8 cellular contexts compared by ENCODE assay signal in genomic region chr3:39407259-39407629, GRCh38. TPM values are rescaled to one million over a fixed set of nuclear protein-coding genes. Genes with fewer than 3 reads are reported as not detected.
DNase-seq lines count a peak whose midpoint lies in the region; ATAC-seq and TF ChIP-seq lines count a peak whose summit lies in the region.

No MANE protein-coding gene starts in this region.

- peaks cover 20% of the 10 kb centered on the region for H3K36me3 ChIP-seq in KMS-11 (ENCODE audit: insufficient read depth)
- peaks cover 36% of the 10 kb centered on the region for H3K36me3 ChIP-seq in muscle layer of colon (ENCODE audit: insufficient read depth, low read length)

- H3K27ac ChIP-seq in KMS-11 (peak overlapping the region; percentile 87), muscle layer of colon (ENCODE audit: low read depth, low read length) (peak overlapping the region; percentile 94)

- CTCF ChIA-PET in AG04449 (lab: Yijun Ruan, JAX): interaction anchor here (1.0 to 4.9 kb wide), 5 partner anchors 9 to 281 kb away, joined by 3 to 33 read pairs (median 6); no protein-coding TSS in a partner anchor

- POLR2A ChIA-PET in AG04449 (lab: Yijun Ruan, JAX): interaction anchor here (0.5 to 1.7 kb wide), 8 partner anchors 8 to 39 kb away, joined by 3 to 14 read pairs (median 4); no protein-coding TSS in a partner anchor

- peaks cover 31% of the 10 kb centered on the region for H3K36me3 Mint-ChIP-seq in chondrocyte (ENCODE audit: low read depth)

- peak overlapping the region; percentile 58 for H3K4me2 ChIP-seq in KMS-11

- no peaks in the 10 kb centered on the region for H3K9me3 ChIP-seq in muscle layer of colon (ENCODE audit: low read length)

- H3K4me1 Mint-ChIP-seq in chondrocyte (ENCODE audit: low read depth): peaks cover 28% of the 10 kb centered on the region

- H3K9me3 Mint-ChIP-seq in chondrocyte (ENCODE audit: low read depth): no peaks in the 10 kb centered on the region

- H3K9ac ChIP-seq in KMS-11: peak overlapping the region; percentile 98
- peak overlapping the region; percentile 63 for H3K9ac ChIP-seq in muscle layer of colon (ENCODE audit: low read length)

- peak overlapping the region; percentile 98 for H3K27ac Mint-ChIP-seq in chondrocyte (ENCODE audit: unreplicated experiment)

- no peak for ATAC-seq in HG03025 (IDR thresholded peaks at IDR 0.05; ENCODE audit: low FRiP score, unreplicated experiment)

- TF ChIP-seq CTCF in AG04449 (IDR thresholded peaks at IDR 0.05; ENCODE audit: insufficient read depth, low read length, missing control alignments) (no peak), KMS-11 (conservative IDR thresholded peaks at IDR 0.05; ENCODE audit: low read depth, low read length) (no peak), chondrocyte (IDR thresholded peaks at IDR 0.05) (no peak)

- H3K4me1 ChIP-seq in KMS-11 (ENCODE audit: low read depth, poor library complexity, severe bottlenecking): peaks cover 16% of the 10 kb centered on the region
- peaks cover 15% of the 10 kb centered on the region for H3K4me1 ChIP-seq in muscle layer of colon (ENCODE audit: insufficient read depth, low read length)

- H3K79me2 ChIP-seq in KMS-11 (ENCODE audit: insufficient read depth, low read depth): peaks cover 35% of the 10 kb centered on the region

- H4K20me1 ChIP-seq in KMS-11 (ENCODE audit: insufficient read depth): 0 out of 2 replicates have a peak, but pooled peaks cover 8% of the 10 kb centered on the region

- DNase-seq in AG04449 (ENCODE audit: low read depth, low spot score) (no peak), chondrocyte (ENCODE audit: low spot score) (no peak), ecto neural progenitor cell (ENCODE audit: low spot score) (no peak), NCI-H446 (lab: John Stamatoyannopoulos, UW) (no peak), NCI-H128 (lab: John Stamatoyannopoulos, UW; ENCODE audit: unreplicated experiment) (no peak)

- H2AFZ ChIP-seq in KMS-11 (ENCODE audit: low read depth): no peak overlapping the region

- peak overlapping the region; percentile 92 for H3K4me3 Mint-ChIP-seq in chondrocyte (ENCODE audit: unreplicated experiment)

- no peaks in the 10 kb centered on the region for H3K27me3 Mint-ChIP-seq in chondrocyte (ENCODE audit: low read depth)

- H3K27me3 ChIP-seq in KMS-11 (ENCODE audit: insufficient read depth, low read depth): no peaks in the 10 kb centered on the region
- no peaks in the 10 kb centered on the region for H3K27me3 ChIP-seq in muscle layer of colon (ENCODE audit: control insufficient read depth in 1 of 2, insufficient read depth in 2 of 2, low read length in 2 of 2)

- H3K4me3 ChIP-seq in AG04449 (ENCODE audit: low read depth, low read length) (peak overlapping the region; percentile 89), KMS-11 (IDR thresholded peaks at IDR 0.05; ENCODE audit: insufficient read depth, low read depth, low read length) (peak overlapping the region; percentile 51), muscle layer of colon (ENCODE audit: low read depth in 1 of 2, low read length in 2 of 2) (peak overlapping the region; percentile 72 to 92)

RNA-seq across cellular contexts. Expression of gene RPSA, which starts 0.7 kb away (rescaled TPM):
- total RNA-seq in chondrocyte: 714 to 870 TPM (median 723 TPM) in 3 replicates

RNA-seq across cellular contexts. Expression of gene SLC25A38, which starts 24.1 kb away (rescaled TPM):
- 26.3 to 29.5 TPM (median 26.5 TPM) in 3 replicates for total RNA-seq in chondrocyte
